ENCODE assay signal across 30 cellular contexts in genomic region chr6:40413231-40413755, GRCh38.
DNase-seq lines count a peak whose midpoint lies in the region; ATAC-seq and TF ChIP-seq lines count a peak whose summit lies in the region.
"Had no signal": no experiment of that assay in that cellular context is flagged by ENCODE, and none has a peak within 500 bp of the region (broad histone marks: within the 10 kb centered on the region; RNA-seq: fewer than 3 reads in every experiment).

No MANE protein-coding gene starts in this region.

- no peak overlapping the region for H2AK5ac ChIP-seq in mesenchymal stem cell (ENCODE audit: low read length, severe bottlenecking)

- no peak overlapping the region for H3K18ac ChIP-seq in mesenchymal stem cell (ENCODE audit: low read depth in 1 of 2, low read length in 2 of 2)

- H3K14ac ChIP-seq in mesenchymal stem cell (ENCODE audit: low read length in 2 of 2) = no peak overlapping the region

- no peak overlapping the region for H3K4me3 ChIP-seq in astrocyte of the spinal cord (ENCODE audit: low read depth, low read length)
- no peak overlapping the region for H3K4me3 ChIP-seq in mesenchymal stem cell (ENCODE audit: insufficient read depth in 1 of 2, low read depth in 1 of 2, low read length in 2 of 2)
- H3K4me3 ChIP-seq: heart left ventricle, ovary, tibial artery had no signal

- H3K27ac ChIP-seq in mesenchymal stem cell (ENCODE audit: low read length, poor library complexity, severe bottlenecking) = no peak overlapping the region
- H3K27ac ChIP-seq: heart left ventricle, ovary, tibial artery had no signal

- no peak overlapping the region for H3K4me2 ChIP-seq in mesenchymal stem cell (ENCODE audit: low read length, poor library complexity, severe bottlenecking)

- H2AFZ ChIP-seq in mesenchymal stem cell (ENCODE audit: low read depth, low read length) = no peak overlapping the region

- no peak overlapping the region for H2BK120ac ChIP-seq in mesenchymal stem cell (ENCODE audit: low read depth, low read length)

- no peaks in the 10 kb centered on the region for H3K9me3 ChIP-seq in mesenchymal stem cell (ENCODE audit: control insufficient read depth, low read length)
- H3K9me3 ChIP-seq: heart left ventricle, ovary, tibial artery had no signal

- H3K4ac ChIP-seq in mesenchymal stem cell (ENCODE audit: low read depth in 1 of 2, low read length in 2 of 2) = no peak overlapping the region

- H3K4me1 ChIP-seq in mesenchymal stem cell (ENCODE audit: control insufficient read depth, insufficient read depth, low read depth, low read length) = peaks cover 27% of the 10 kb centered on the region
- H3K4me1 ChIP-seq: tibial artery had no signal

- WGBS in mesenchymal stem cell = 6% methylated on average over 6 of the region's 8 CpGs

- no peak overlapping the region for H2BK5ac ChIP-seq in mesenchymal stem cell (ENCODE audit: low read depth, low read length, poor library complexity, severe bottlenecking)

- H3K36me3 ChIP-seq in mesenchymal stem cell (ENCODE audit: control insufficient read depth in 1 of 2, insufficient read depth in 2 of 2, low read depth in 1 of 2, low read length in 2 of 2) = no peaks in the 10 kb centered on the region
- H3K36me3 ChIP-seq: heart left ventricle, ovary, tibial artery had no signal

- H3K23ac ChIP-seq in mesenchymal stem cell (ENCODE audit: low read length in 2 of 2) = no peak overlapping the region

- no peak overlapping the region for H4K91ac ChIP-seq in mesenchymal stem cell (ENCODE audit: low read length)

- no peak overlapping the region for H4K8ac ChIP-seq in mesenchymal stem cell (ENCODE audit: low read length)

- no peak overlapping the region for H3K9ac ChIP-seq in mesenchymal stem cell (ENCODE audit: low read length)

- H2BK15ac ChIP-seq in mesenchymal stem cell (ENCODE audit: low read depth, poor library complexity, severe bottlenecking) = no peak overlapping the region

- TF ChIP-seq CTCF in astrocyte of the spinal cord (IDR thresholded peaks at IDR 0.05; ENCODE audit: low read depth, low read length) = no peak

- in situ Hi-C loops in astrocyte of the spinal cord (cut with HindIII; ENCODE audit: low sequenced_read_pairs) = no loop called here

- DNase-seq in NK-92 treated with Interleukin-12 subunit alpha and Interleukin-12 subunit beta, amount 100 ng/mL, for 24 hours (lab: John Stamatoyannopoulos, UW) = peak; percentile 25
- DNase-seq in NK-92 (lab: John Stamatoyannopoulos, UW; ENCODE audit: unreplicated experiment) = no peak
- peak; percentile 8 for DNase-seq in astrocyte of the spinal cord (ENCODE audit: low read depth, low spot score)
- peak; percentile 85 for DNase-seq in mesenchymal stem cell
- DNase-seq in NCI-H1694 treated with DMSO at 0.1 percent for 48 hours (lab: John Stamatoyannopoulos, UW) = no peak
- DNase-seq in stimulated activated naive CD4-positive, alpha-beta T cell (lab: John Stamatoyannopoulos, UW) = no peak
- no peak for DNase-seq in A172 (ENCODE audit: low spot score)
- DNase-seq: 8988T; activated CD4-positive, alpha-beta T cell treated with anti-CD3 and anti-CD28 coated beads, Interleukin-2, amount 50 U/mL, for 4 hours; AML-193; aorta; CD8-positive, alpha-beta T cell; DMS153; effector CD4-positive, alpha-beta T cell; erythroblast; GF-D8; heart left ventricle; naive B cell; NCI-H187; NCI-H345; ovary; PC-3; Right ventricle myocardium superior; stimulated activated CD4-positive, alpha-beta T cell treated with anti-CD3 and anti-CD28 coated beads, Interleukin-4, amount 100 ng/mL, for 4 hours; T-helper 9 cell had no signal

- no peak overlapping the region for H2BK12ac ChIP-seq in mesenchymal stem cell (ENCODE audit: low read length in 2 of 2)

- H3K27me3 ChIP-seq in mesenchymal stem cell (ENCODE audit: control insufficient read depth in 1 of 2, insufficient read depth in 1 of 2, low read length in 2 of 2) = peaks cover 0 to 24% of the 10 kb centered on the region in 2 experiments
- H3K27me3 ChIP-seq: ovary had no signal

- H3K79me1 ChIP-seq in mesenchymal stem cell (replicated peaks; ENCODE audit: low read length, poor library complexity, severe bottlenecking) = no peaks in the 10 kb centered on the region

- no peak for ATAC-seq in GM21576 (IDR thresholded peaks at IDR 0.05; ENCODE audit: unreplicated experiment)
- ATAC-seq: activated T-helper 17 cell treated with anti-CD3 and anti-CD28 coated beads, Interleukin-2, amount 50 U/mL, for 72 hours; CD8-positive, alpha-beta T cell; heart left ventricle; left lobe of liver; PC-3; WTC11 had no signal

Comparison
In these comparisons a context has a peak if more than half of its experiments do, and no peak if none do; other contexts are left out.
1. DNase-seq: peak in NK-92 treated with Interleukin-12 subunit alpha and Interleukin-12 subunit beta, amount 100 ng/mL, for 24 hours (single experiment), astrocyte of the spinal cord (single experiment) and mesenchymal stem cell (single experiment); none in NK-92 (single experiment), NCI-H1694 treated with DMSO at 0.1 percent for 48 hours (single experiment), stimulated activated naive CD4-positive, alpha-beta T cell (0 of 6) and A172 (single experiment).